9 cellular contexts compared by ENCODE assay signal in genomic region chr4:124710253-124710849, GRCh38. TPM values are rescaled to one million over a fixed set of nuclear protein-coding genes. Genes with fewer than 3 reads are reported as not detected.
DNase-seq lines count a peak whose midpoint lies in the region; ATAC-seq and TF ChIP-seq lines count a peak whose summit lies in the region.
"Had no signal": no experiment of that assay in that cellular context is flagged by ENCODE, and none has a peak within 500 bp of the region (broad histone marks: within the 10 kb centered on the region; RNA-seq: fewer than 3 reads in every experiment).

No MANE protein-coding gene starts in this region.

- H3K9me2 ChIP-seq in HCT116 (ENCODE audit: insufficient read depth) = no peaks in the 10 kb centered on the region

- H2AFZ ChIP-seq in HCT116 (ENCODE audit: low read depth, low read length, poor library complexity, severe bottlenecking) = no peak overlapping the region

- CTCF ChIA-PET in HCT116 (lab: Charles Lee) = no interaction called here

- H3K4me2 ChIP-seq in HCT116 (ENCODE audit: low read length) = peak overlapping the region; percentile 75

- ATAC-seq in HCT116 (no peak), RWPE2 (ENCODE audit: low read depth) (no peak), T-helper 17 cell (no peak)

- POLR2A ChIA-PET in HCT116 (lab: Charles Lee) = no interaction called here

- H3K4me3 ChIP-seq in HCT116 (replicated peaks in 1 of 2; ENCODE audit: low read depth in 1 of 2, low read length in 2 of 2) (no peak overlapping the region), RWPE2 (ENCODE audit: severe bottlenecking) (peak overlapping the region; percentile 96), foreskin fibroblast (ENCODE audit: low read depth in 1 of 2, low read length in 2 of 2) (peak overlapping the region; percentile 84 to 91), skeletal muscle cell (ENCODE audit: low read depth, low read length) (peak overlapping the region; percentile 85)

- TF ChIP-seq CTCF in HCT116 (IDR thresholded peaks at IDR 0.05 in 2 of 3, conservative IDR thresholded peaks at IDR 0.05 in 1 of 3; ENCODE audit: borderline replicate concordance in 1 of 3, insufficient read depth in 1 of 3, low read depth in 2 of 3, low read length in 2 of 3) (no peak), RWPE2 (IDR thresholded peaks at IDR 0.05; ENCODE audit: poor library complexity, severe bottlenecking) (no peak), foreskin fibroblast (IDR thresholded peaks at IDR 0.05; ENCODE audit: low read depth, low read length) (no peak)

- H3K4me3 Mint-ChIP-seq in T-helper 17 cell = no peak overlapping the region
- H3K4me3 Mint-ChIP-seq in immature natural killer cell = no peak overlapping the region

- no peaks in the 10 kb centered on the region for H4K20me1 ChIP-seq in HCT116 (ENCODE audit: insufficient read depth)

- no peak for TF ChIP-seq POLR2A in HCT116 (IDR thresholded peaks at IDR 0.05; ENCODE audit: borderline replicate concordance, extremely low read depth, insufficient read depth, insufficient read length)

- no peak overlapping the region for H3K27ac Mint-ChIP-seq in T-helper 17 cell
- H3K27ac Mint-ChIP-seq in immature natural killer cell = no peak overlapping the region

- intact Hi-C loops in HCT116 (cut with micrococcal nuclease) = loop anchor here (5.0 to 10.0 kb wide), 3 partner anchors 68 to 378 kb away; no protein-coding TSS in a partner anchor

- no peaks in the 10 kb centered on the region for H3K9me3 Mint-ChIP-seq in immature natural killer cell

- no peak for DNase-seq in HCT116 (ENCODE audit: low read depth, low spot score)
- no peak for DNase-seq in RWPE2 (ENCODE audit: low spot score)
- DNase-seq in foreskin fibroblast = peak in 1 of 2 donors; percentile 20
- DNase-seq in skeletal muscle cell (ENCODE audit: low read depth) = no peak
- no peak for DNase-seq in NCI-H1048 (lab: John Stamatoyannopoulos, UW)
- no peak for DNase-seq in T-helper 17 cell
- DNase-seq in immature natural killer cell = no peak
- no peak for DNase-seq in AG08396 (ENCODE audit: low spot score)
- DNase-seq: stimulated activated CD4-positive, alpha-beta T cell treated with anti-CD3 and anti-CD28 coated beads, Interleukin-12 subunit alpha, Interleukin-12 subunit beta, amount 100 ng/mL, for 4 hours had no signal

- peaks cover 5% of the 10 kb centered on the region for H3K4me1 Mint-ChIP-seq in T-helper 17 cell
- peaks cover 6 to 11% of the 10 kb centered on the region in 2 donors for H3K4me1 Mint-ChIP-seq in immature natural killer cell

- no peaks in the 10 kb centered on the region for H3K27me3 ChIP-seq in HCT116 (ENCODE audit: insufficient read depth, low read length)
- no peaks in the 10 kb centered on the region for H3K27me3 ChIP-seq in RWPE2 (ENCODE audit: insufficient read depth, poor library complexity, severe bottlenecking)

- peaks cover 64% of the 10 kb centered on the region for H3K79me2 ChIP-seq in HCT116 (ENCODE audit: insufficient read depth, low read length)

- RAD21 ChIA-PET in HCT116 (lab: Charles Lee; ENCODE audit: low non-redundant PET in 1 of 2, low total read pairs in 2 of 2, uncharacterized antibody in 2 of 2, unreplicated experiment in 2 of 2) = no interaction called here

- H3K9me3 ChIP-seq in HCT116 (ENCODE audit: control insufficient read depth in 1 of 2, insufficient read depth in 1 of 2, low read depth in 1 of 2, low read length in 2 of 2) (no peaks in the 10 kb centered on the region), RWPE2 (ENCODE audit: severe bottlenecking) (no peaks in the 10 kb centered on the region), T-helper 17 cell (ENCODE audit: control insufficient read depth, low read length, poor library complexity, severe bottlenecking) (no peaks in the 10 kb centered on the region)

- BruUV-seq in HCT116 (replicated peaks; lab: Mats Ljungman, UMichigan) = no TSS peak

- H3K27ac ChIP-seq in HCT116 (ENCODE audit: low read depth, low read length) = no peak overlapping the region
- peak overlapping the region; percentile 88 for H3K27ac ChIP-seq in RWPE2 (ENCODE audit: poor library complexity, severe bottlenecking)

- no peak for TF ChIP-seq RAD21 in HCT116 (IDR thresholded peaks at IDR 0.05; ENCODE audit: low read depth)

- H3K36me3 Mint-ChIP-seq in T-helper 17 cell (ENCODE audit: low read depth) = no peaks in the 10 kb centered on the region
- H3K36me3 Mint-ChIP-seq in immature natural killer cell = no peaks in the 10 kb centered on the region

- H3K27me3 Mint-ChIP-seq in T-helper 17 cell (no peaks in the 10 kb centered on the region), immature natural killer cell (ENCODE audit: low read depth in 3 of 3) (peaks cover 5 to 10% (median 6%) of the 10 kb centered on the region in 3 donors)

- H3K9ac ChIP-seq in HCT116 (ENCODE audit: low read length) = no peak overlapping the region

- no peaks in the 10 kb centered on the region for H3K36me3 ChIP-seq in HCT116 (ENCODE audit: control insufficient read depth in 1 of 2, insufficient read depth in 2 of 2, low read length in 2 of 2)
- peaks cover 56% of the 10 kb centered on the region for H3K36me3 ChIP-seq in RWPE2 (ENCODE audit: low read depth)

- H3K4me1 ChIP-seq in HCT116 (ENCODE audit: control insufficient read depth in 1 of 2, insufficient read depth in 2 of 2, low read length in 2 of 2) = peaks cover 13 to 16% of the 10 kb centered on the region in 2 experiments; a peak in 3 of 4 replicates
- H3K4me1 ChIP-seq in RWPE2 (ENCODE audit: insufficient read depth, poor library complexity, severe bottlenecking) = peaks cover 31% of the 10 kb centered on the region

TF ChIP-seq in HCT116, 20 proteins besides CTCF, POLR2A, EP300 and RAD21:
- TF ChIP-seq SP1 (IDR thresholded peaks at IDR 0.05; ENCODE audit: low read depth) (no peak), POLR2AphosphoS5 (IDR thresholded peaks at IDR 0.05; ENCODE audit: low read depth, low read length) (no peak), FOSL1 (IDR thresholded peaks at IDR 0.05; ENCODE audit: low read depth) (no peak), EZH2phosphoT487 (IDR thresholded peaks at IDR 0.05; ENCODE audit: borderline replicate concordance) (no peak), EZH2 (IDR thresholded peaks at IDR 0.05) (no peak), ZBTB33 (IDR thresholded peaks at IDR 0.05; ENCODE audit: extremely low read depth, insufficient replicate concordance, low read length) (no peak), SRF (IDR thresholded peaks at IDR 0.05; ENCODE audit: low read depth) (no peak), YY1 (IDR thresholded peaks at IDR 0.05; ENCODE audit: extremely low read depth, insufficient replicate concordance, low read depth, low read length) (no peak)

RNA-seq across cellular contexts. Expression of gene ANKRD50, which starts 2.2 kb away (rescaled TPM):
- total RNA-seq in HCT116 (2021; ENCODE audit: unreplicated experiment) (16.5 TPM), T-helper 17 cell (under 1 TPM; 0.17 to 0.44 TPM)
- 8.7 and 10.0 TPM in 2 replicates for polyA plus RNA-seq in HCT116 (2012)
- under 1 TPM in 2 of 3 donors, not detected in 1; 0.59 to 0.60 TPM for polyA plus RNA-seq in immature natural killer cell

Comparison
In these comparisons a context has a peak if more than half of its experiments do, and no peak if none do; other contexts are left out.
1. H3K4me3 ChIP-seq: peak in RWPE2 (single experiment), foreskin fibroblast (2 of 2) and skeletal muscle cell (single experiment); none in HCT116 (0 of 2).
2. RNA of gene ANKRD50, which starts 2.2 kb away (total RNA-seq): 16.5 TPM in HCT116 (single experiment); 0.17 to 0.44 TPM in T-helper 17 cell; every median in the first group is over 10 times any median in the second.